18 cellular contexts compared by ENCODE assay signal in genomic region chr1:5393591-5393990, GRCh38.
DNase-seq lines count a peak whose midpoint lies in the region; ATAC-seq, FAIRE-seq and TF ChIP-seq lines count a peak whose summit lies in the region.
"Had no signal": no experiment of that assay in that cellular context is flagged by ENCODE, and none has a peak within 500 bp of the region (broad histone marks: within the 10 kb centered on the region; RNA-seq: fewer than 3 reads in every experiment).

No MANE protein-coding gene starts in this region.

- H3K27ac ChIP-seq in testis (no peak overlapping the region), gastrocnemius medialis (no peak overlapping the region)
- H3K27ac ChIP-seq: BLaER1, GM23248, HL-60 had no signal

- no peaks in the 10 kb centered on the region for H3K9me3 ChIP-seq in testis
- H3K9me3 ChIP-seq in gastrocnemius medialis, result peaks cover 0 to 2% (median 0%) of the 10 kb centered on the region in 3 donors
- H3K9me3 ChIP-seq: HAP-1 had no signal

- ATAC-seq in gastrocnemius medialis, result no peak

- intact Hi-C loops in posterior vena cava (cut with DNase I) (no loop called here), testis (cut with DNase I; ENCODE audit: low total_unique reads) (no loop called here), gastrocnemius medialis (cut with DNase I; ENCODE audit: low total_unique reads) (no loop called here)

- 76 to 79% methylated on average over 8 of the region's 8 CpGs for WGBS in testis, 2 donors

- H3K27me3 ChIP-seq in testis (no peaks in the 10 kb centered on the region), gastrocnemius medialis (peaks cover 0 to 2% (median 0%) of the 10 kb centered on the region in 3 donors)
- H3K27me3 ChIP-seq: BLaER1 had no signal

- H3K4me3 ChIP-seq in testis (no peak overlapping the region), gastrocnemius medialis (no peak overlapping the region)
- H3K4me3 ChIP-seq: BLaER1, GM23248, HAP-1 had no signal

- DNase-seq in NCI-H345 (lab: John Stamatoyannopoulos, UW) (peak; percentile 6), NCI-H345 treated with DMSO at 0.1 percent for 48 hours (lab: John Stamatoyannopoulos, UW; ENCODE audit: unreplicated experiment) (no peak), COLO668 (lab: John Stamatoyannopoulos, UW; ENCODE audit: unreplicated experiment) (peak; percentile 83), islet precursor cell (peak; percentile 87), posterior vena cava (ENCODE audit: low spot score) (peak; percentile 58), frontal cortex (ENCODE audit: low spot score in 2 of 2) (no peak), testis (no peak), gastrocnemius medialis (no peak)
- DNase-seq: 8988T; CD4-positive, alpha-beta memory T cell; COR-L47; DMS 273 treated with DMSO at 0.1 percent for 48 hours; DMS79; GF-D8; GM23248 had no signal

- H3K4me1 ChIP-seq in testis (no peaks in the 10 kb centered on the region), gastrocnemius medialis (no peaks in the 10 kb centered on the region)
- H3K4me1 ChIP-seq: HAP-1 had no signal

- FAIRE-seq in frontal cortex (lab: Jason Lieb, UNC), result no peak

- TF ChIP-seq POLR2A in testis (IDR thresholded peaks at IDR 0.05) (no peak), gastrocnemius medialis (IDR thresholded peaks at IDR 0.05) (no peak)

- in situ Hi-C loops in gastrocnemius medialis (cut with MboI; ENCODE audit: low sequenced_read_pairs in 4 of 4), result no loop called here

- H3K36me3 ChIP-seq in testis (ENCODE audit: low read depth, missing control alignments), result no peaks in the 10 kb centered on the region
- no peaks in the 10 kb centered on the region for H3K36me3 ChIP-seq in gastrocnemius medialis
- H3K36me3 ChIP-seq: BLaER1, HAP-1 had no signal

- TF ChIP-seq CTCF in testis (IDR thresholded peaks at IDR 0.05) (no peak), gastrocnemius medialis (IDR thresholded peaks at IDR 0.05 in 4 of 5, conservative IDR thresholded peaks at IDR 0.05 in 1 of 5) (no peak)

Comparison
In these comparisons a context has a peak if more than half of its experiments do, and no peak if none do; other contexts are left out.
1. DNase-seq: peak in NCI-H345 (single experiment), COLO668 (single experiment), islet precursor cell (single experiment) and posterior vena cava (single experiment); none in NCI-H345 treated with DMSO at 0.1 percent for 48 hours (single experiment), frontal cortex (0 of 2), testis (single experiment) and gastrocnemius medialis (0 of 2).